Comparison of ENCODE assay signal across 2 cellular contexts in the genomic region with DNA sequence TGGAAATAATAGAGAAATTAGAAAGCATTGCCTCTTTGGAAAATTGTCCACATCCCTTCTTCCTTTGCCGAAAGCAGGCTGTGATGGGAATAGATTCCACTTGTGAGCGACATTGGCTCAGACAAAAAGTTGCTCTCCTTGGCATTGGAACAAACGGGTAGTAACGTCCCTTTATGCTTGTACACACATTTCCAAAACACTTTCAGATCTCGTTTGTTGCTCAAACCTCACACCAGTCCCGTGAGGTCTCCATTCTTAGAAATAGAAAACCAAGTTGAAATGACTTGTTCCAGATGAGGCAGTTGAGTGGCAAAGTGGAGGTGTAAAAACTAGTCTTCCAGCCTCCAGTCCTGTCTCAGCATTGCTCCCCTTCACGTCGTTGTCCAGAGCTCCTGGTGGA.
TF ChIP-seq lines count a peak whose summit lies in the region.

No MANE protein-coding gene starts in this region.

TF ChIP-seq in IMR-90, 13 proteins besides CTCF, POLR2A, EP300 and RAD21:
- TF ChIP-seq FOS (IDR thresholded peaks at IDR 0.05; ENCODE audit: low read depth, low read length) (no peak), SMC3 (IDR thresholded peaks at IDR 0.05; ENCODE audit: low read depth, low read length) (no peak), RFX5 (IDR thresholded peaks at IDR 0.05; ENCODE audit: low read depth, low read length) (no peak), MXI1 (IDR thresholded peaks at IDR 0.05; ENCODE audit: borderline replicate concordance, low read depth, low read length) (no peak), CHD1 (IDR thresholded peaks at IDR 0.05; ENCODE audit: low read depth, low read length) (no peak), NFE2L2 (IDR thresholded peaks at IDR 0.05; ENCODE audit: low read depth, low read length) (no peak), MAFK (IDR thresholded peaks at IDR 0.05; ENCODE audit: low read depth, low read length) (no peak), RCOR1 (IDR thresholded peaks at IDR 0.05; ENCODE audit: insufficient replicate concordance, low read length) (no peak), MAZ (IDR thresholded peaks at IDR 0.05; ENCODE audit: borderline replicate concordance, low read depth, low read length) (no peak), CEBPB (IDR thresholded peaks at IDR 0.05; ENCODE audit: low read depth, low read length) (no peak), BHLHE40 (IDR thresholded peaks at IDR 0.05; ENCODE audit: low read depth, low read length) (no peak)
- TF ChIP-seq, protein P1, sequence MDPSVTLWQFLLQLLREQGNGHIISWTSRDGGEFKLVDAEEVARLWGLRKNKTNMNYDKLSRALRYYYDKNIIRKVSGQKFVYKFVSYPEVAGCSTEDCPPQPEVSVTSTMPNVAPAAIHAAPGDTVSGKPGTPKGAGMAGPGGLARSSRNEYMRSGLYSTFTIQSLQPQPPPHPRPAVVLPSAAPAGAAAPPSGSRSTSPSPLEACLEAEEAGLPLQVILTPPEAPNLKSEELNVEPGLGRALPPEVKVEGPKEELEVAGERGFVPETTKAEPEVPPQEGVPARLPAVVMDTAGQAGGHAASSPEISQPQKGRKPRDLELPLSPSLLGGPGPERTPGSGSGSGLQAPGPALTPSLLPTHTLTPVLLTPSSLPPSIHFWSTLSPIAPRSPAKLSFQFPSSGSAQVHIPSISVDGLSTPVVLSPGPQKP (IDR thresholded peaks at IDR 0.05; ENCODE audit: borderline replicate concordance, low read depth, low read length): no peak
- TF ChIP-seq, protein P2, sequence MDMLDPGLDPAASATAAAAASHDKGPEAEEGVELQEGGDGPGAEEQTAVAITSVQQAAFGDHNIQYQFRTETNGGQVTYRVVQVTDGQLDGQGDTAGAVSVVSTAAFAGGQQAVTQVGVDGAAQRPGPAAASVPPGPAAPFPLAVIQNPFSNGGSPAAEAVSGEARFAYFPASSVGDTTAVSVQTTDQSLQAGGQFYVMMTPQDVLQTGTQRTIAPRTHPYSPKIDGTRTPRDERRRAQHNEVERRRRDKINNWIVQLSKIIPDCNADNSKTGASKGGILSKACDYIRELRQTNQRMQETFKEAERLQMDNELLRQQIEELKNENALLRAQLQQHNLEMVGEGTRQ (IDR thresholded peaks at IDR 0.05; ENCODE audit: low read depth, low read length): no peak

TF ChIP-seq in liver, 16 proteins besides CTCF, POLR2A, EP300 and RAD21:
- TF ChIP-seq, protein P3, sequence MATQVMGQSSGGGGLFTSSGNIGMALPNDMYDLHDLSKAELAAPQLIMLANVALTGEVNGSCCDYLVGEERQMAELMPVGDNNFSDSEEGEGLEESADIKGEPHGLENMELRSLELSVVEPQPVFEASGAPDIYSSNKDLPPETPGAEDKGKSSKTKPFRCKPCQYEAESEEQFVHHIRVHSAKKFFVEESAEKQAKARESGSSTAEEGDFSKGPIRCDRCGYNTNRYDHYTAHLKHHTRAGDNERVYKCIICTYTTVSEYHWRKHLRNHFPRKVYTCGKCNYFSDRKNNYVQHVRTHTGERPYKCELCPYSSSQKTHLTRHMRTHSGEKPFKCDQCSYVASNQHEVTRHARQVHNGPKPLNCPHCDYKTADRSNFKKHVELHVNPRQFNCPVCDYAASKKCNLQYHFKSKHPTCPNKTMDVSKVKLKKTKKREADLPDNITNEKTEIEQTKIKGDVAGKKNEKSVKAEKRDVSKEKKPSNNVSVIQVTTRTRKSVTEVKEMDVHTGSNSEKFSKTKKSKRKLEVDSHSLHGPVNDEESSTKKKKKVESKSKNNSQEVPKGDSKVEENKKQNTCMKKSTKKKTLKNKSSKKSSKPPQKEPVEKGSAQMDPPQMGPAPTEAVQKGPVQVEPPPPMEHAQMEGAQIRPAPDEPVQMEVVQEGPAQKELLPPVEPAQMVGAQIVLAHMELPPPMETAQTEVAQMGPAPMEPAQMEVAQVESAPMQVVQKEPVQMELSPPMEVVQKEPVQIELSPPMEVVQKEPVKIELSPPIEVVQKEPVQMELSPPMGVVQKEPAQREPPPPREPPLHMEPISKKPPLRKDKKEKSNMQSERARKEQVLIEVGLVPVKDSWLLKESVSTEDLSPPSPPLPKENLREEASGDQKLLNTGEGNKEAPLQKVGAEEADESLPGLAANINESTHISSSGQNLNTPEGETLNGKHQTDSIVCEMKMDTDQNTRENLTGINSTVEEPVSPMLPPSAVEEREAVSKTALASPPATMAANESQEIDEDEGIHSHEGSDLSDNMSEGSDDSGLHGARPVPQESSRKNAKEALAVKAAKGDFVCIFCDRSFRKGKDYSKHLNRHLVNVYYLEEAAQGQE (IDR thresholded peaks at IDR 0.05): no peak
- TF ChIP-seq HNF4A (conservative IDR thresholded peaks at IDR 0.05): peak in 1 of 2 donors; percentile 10
